ENCODE assay signal across 12 cellular contexts in genomic region chr7:129606801-129607200, GRCh38. TPM values are rescaled to one million over a fixed set of nuclear protein-coding genes. Genes with fewer than 3 reads are reported as not detected.
DNase-seq lines count a peak whose midpoint lies in the region; ATAC-seq and TF ChIP-seq lines count a peak whose summit lies in the region.
"Had no signal": no experiment of that assay in that cellular context is flagged by ENCODE, and none has a peak within 500 bp of the region (broad histone marks: within the 10 kb centered on the region; RNA-seq: fewer than 3 reads in every experiment).

No MANE protein-coding gene starts in this region.

- H3K4me1 ChIP-seq in cardiac muscle cell (ENCODE audit: low read depth) (no peaks in the 10 kb centered on the region), heart right ventricle (peaks cover 0 to 37% (median 12%) of the 10 kb centered on the region in 9 donors), OCI-LY7 (ENCODE audit: insufficient read depth, low read length, poor library complexity, severe bottlenecking) (peaks cover 5% of the 10 kb centered on the region), adrenal gland (replicated peaks in 1 of 2) (peaks cover 0 to 10% of the 10 kb centered on the region in 2 donors)
- H3K4me1 ChIP-seq in effector memory CD4-positive, alpha-beta T cell (ENCODE audit: control insufficient read depth, insufficient read depth, low read length, poor library complexity, severe bottlenecking): no peaks in the 10 kb centered on the region

- no peak overlapping the region for H2AFZ ChIP-seq in OCI-LY7 (ENCODE audit: low read length)

- POLR2A ChIA-PET in OCI-LY7 (lab: Charles Lee): interaction anchor here (2.2 kb wide), 1 partner anchor 10 kb away, joined by 6 read pairs; no protein-coding TSS in a partner anchor

- no peak for TF ChIP-seq POLR2A in adrenal gland (IDR thresholded peaks at IDR 0.05)

- no peak for DNase-seq in cardiac muscle cell (ENCODE audit: low read depth in 1 of 2, low spot score in 1 of 2)
- no peak for DNase-seq in heart right ventricle
- DNase-seq in OCI-LY7 (ENCODE audit: low spot score): peak; percentile 30
- no peak for DNase-seq in endothelial cell (ENCODE audit: low spot score)
- no peak for DNase-seq in NCI-H1417 (lab: John Stamatoyannopoulos, UW)
- no peak for DNase-seq in activated effector memory CD4-positive, alpha-beta T cell treated with anti-CD3 and anti-CD28 coated beads, Interleukin-2, amount 50 U/mL, for 16 hours
- DNase-seq in adrenal gland: no peak
- DNase-seq in effector memory CD4-positive, alpha-beta T cell: no peak
- DNase-seq: activated CD8-positive, alpha-beta memory T cell treated with anti-CD3 and anti-CD28 coated beads, Interleukin-2, amount 50 U/mL, for 4 hours; left ventricle myocardium superior; stimulated activated CD8-positive, alpha-beta memory T cell treated with anti-CD3 and anti-CD28 coated beads, Interleukin-4, amount 100 ng/mL, for 48 hours had no signal

- no peak for ATAC-seq in heart right ventricle
- ATAC-seq: body of pancreas, left ventricle myocardium superior had no signal

- no peaks in the 10 kb centered on the region for H3K9me3 ChIP-seq in cardiac muscle cell (ENCODE audit: low read depth)
- H3K9me3 ChIP-seq in heart right ventricle: no peaks in the 10 kb centered on the region
- no peaks in the 10 kb centered on the region for H3K9me3 ChIP-seq in OCI-LY7 (ENCODE audit: low read length)
- H3K9me3 ChIP-seq in adrenal gland (replicated peaks in 1 of 3): no peaks in the 10 kb centered on the region
- H3K9me3 ChIP-seq in effector memory CD4-positive, alpha-beta T cell (ENCODE audit: control insufficient read depth, low read length): no peaks in the 10 kb centered on the region
- H3K9me3 ChIP-seq: body of pancreas had no signal

- H4K20me1 ChIP-seq in OCI-LY7 (ENCODE audit: insufficient read depth, low read length): no peaks in the 10 kb centered on the region; the same call in 1 of the 2 replicates

- H3K27me3 Mint-ChIP-seq in endothelial cell (ENCODE audit: unreplicated experiment): peaks cover 2% of the 10 kb centered on the region

- CTCF ChIA-PET in OCI-LY7 (lab: Charles Lee; ENCODE audit: unreplicated experiment): no interaction called here

- BruUV-seq in OCI-LY7 (replicated peaks; lab: Mats Ljungman, UMichigan): no TSS peak

- no peaks in the 10 kb centered on the region for H3K9me3 Mint-ChIP-seq in endothelial cell (ENCODE audit: unreplicated experiment)

- H3K36me3 ChIP-seq in cardiac muscle cell (no peaks in the 10 kb centered on the region), heart right ventricle (peaks cover 0 to 18% (median 0%) of the 10 kb centered on the region in 9 donors), OCI-LY7 (ENCODE audit: insufficient read depth, low read length) (peaks cover 44% of the 10 kb centered on the region), adrenal gland (replicated peaks in 1 of 2) (no peaks in the 10 kb centered on the region)
- H3K36me3 ChIP-seq in effector memory CD4-positive, alpha-beta T cell (ENCODE audit: control insufficient read depth, insufficient read depth, low read length): no peaks in the 10 kb centered on the region

- H3K27ac ChIP-seq in cardiac muscle cell (peak overlapping the region; percentile 62), heart right ventricle (no peak overlapping the region), OCI-LY7 (ENCODE audit: low read depth, low read length, poor library complexity, severe bottlenecking) (no peak overlapping the region), adrenal gland (peak overlapping the region in 1 of 5 donors; percentile 6)
- H3K27ac ChIP-seq in effector memory CD4-positive, alpha-beta T cell (ENCODE audit: insufficient read depth, low read length, poor library complexity, severe bottlenecking): no peak overlapping the region
- H3K27ac ChIP-seq: body of pancreas had no signal

- no peaks in the 10 kb centered on the region for H3K9me2 ChIP-seq in OCI-LY7 (ENCODE audit: insufficient read depth, low read length)

- H3K27ac Mint-ChIP-seq in endothelial cell (ENCODE audit: unreplicated experiment): peak overlapping the region; percentile 68

- WGBS in heart right ventricle, 2 donors: 53 to 58% methylated on average over 7 of the region's 7 CpGs
- WGBS in adrenal gland, 4 donors: 73 to 81% (median 76%) methylated on average over 7 of the region's 7 CpGs

- TF ChIP-seq CTCF in cardiac muscle cell (IDR thresholded peaks at IDR 0.05; ENCODE audit: low read depth, low read length): no peak
- TF ChIP-seq CTCF in heart right ventricle (IDR thresholded peaks at IDR 0.05): no peak
- no peak for TF ChIP-seq CTCF in OCI-LY7 (conservative IDR thresholded peaks at IDR 0.05; ENCODE audit: low read length)
- no peak for TF ChIP-seq CTCF in endothelial cell (IDR thresholded peaks at IDR 0.05; ENCODE audit: unreplicated experiment)
- no peak for TF ChIP-seq CTCF in adrenal gland (IDR thresholded peaks at IDR 0.05)

- peaks cover 25% of the 10 kb centered on the region for H3K4me1 Mint-ChIP-seq in endothelial cell (ENCODE audit: unreplicated experiment)

- H3K36me3 Mint-ChIP-seq in endothelial cell (ENCODE audit: low read depth, unreplicated experiment): peaks cover 18% of the 10 kb centered on the region

- intact Hi-C loops in heart right ventricle (cut with DNase I) (no loop called here), OCI-LY7 (cut with micrococcal nuclease; ENCODE audit: unreplicated experiment) (no loop called here), adrenal gland (cut with DNase I) (no loop called here)

- H3K4me2 ChIP-seq in OCI-LY7 (ENCODE audit: low read length): no peak overlapping the region

- H3K4me3 Mint-ChIP-seq in endothelial cell (ENCODE audit: unreplicated experiment): no peak overlapping the region

- H3K27me3 ChIP-seq in cardiac muscle cell (no peaks in the 10 kb centered on the region), heart right ventricle (no peaks in the 10 kb centered on the region), adrenal gland (no peaks in the 10 kb centered on the region)
- no peaks in the 10 kb centered on the region for H3K27me3 ChIP-seq in effector memory CD4-positive, alpha-beta T cell (replicated peaks; ENCODE audit: control insufficient read depth, insufficient read depth, low read length, poor library complexity, severe bottlenecking)
- H3K27me3 ChIP-seq: body of pancreas had no signal

- H3K4me3 ChIP-seq in cardiac muscle cell: no peak overlapping the region
- no peak overlapping the region for H3K4me3 ChIP-seq in heart right ventricle
- H3K4me3 ChIP-seq in OCI-LY7 (ENCODE audit: low read depth, low read length, poor library complexity, severe bottlenecking): no peak overlapping the region
- no peak overlapping the region for H3K4me3 ChIP-seq in adrenal gland
- H3K4me3 ChIP-seq in effector memory CD4-positive, alpha-beta T cell (ENCODE audit: insufficient read depth, low read depth, low read length, poor library complexity, severe bottlenecking): no peak overlapping the region
- H3K4me3 ChIP-seq: body of pancreas had no signal

- peaks cover 14% of the 10 kb centered on the region; the same call in 1 of the 2 replicates for H3K79me2 ChIP-seq in OCI-LY7 (ENCODE audit: insufficient read depth, low read depth, low read length)

RNA-seq across cellular contexts. Expression of gene NRF1, which starts 4.7 kb away (rescaled TPM):
- 9.3 and 9.5 TPM in 2 replicates for total RNA-seq in cardiac muscle cell
- 12.3 and 15.3 TPM in 2 replicates for polyA plus RNA-seq in cardiac muscle cell
- total RNA-seq in heart right ventricle: 10 to 100 TPM in 8 of 10 donors, 1 to 10 TPM in 2; 8.3 to 16.0 (median 13.0) TPM
- 1 to 10 TPM; 4.9 to 9.6 TPM for polyA plus RNA-seq in heart right ventricle
- total RNA-seq in OCI-LY7 (2014; rRNA removed; shearing (Covaris generic)): 21.4 and 26.5 TPM in 2 replicates
- 26.9 and 31.9 TPM in 2 replicates for total RNA-seq in OCI-LY7 (2022)
- 18.1 TPM for total RNA-seq in endothelial cell (ENCODE audit: unreplicated experiment)
- 10 to 100 TPM in 5 of 8 donors, 1 to 10 TPM in 3; 7.7 to 16.0 (median 10.8) TPM for total RNA-seq in adrenal gland
- polyA plus RNA-seq in adrenal gland: 1 to 10 TPM; 7.8 to 10.0 (median 7.9) TPM
